ENCODE assay signal across 14 cellular contexts in the genomic region with DNA sequence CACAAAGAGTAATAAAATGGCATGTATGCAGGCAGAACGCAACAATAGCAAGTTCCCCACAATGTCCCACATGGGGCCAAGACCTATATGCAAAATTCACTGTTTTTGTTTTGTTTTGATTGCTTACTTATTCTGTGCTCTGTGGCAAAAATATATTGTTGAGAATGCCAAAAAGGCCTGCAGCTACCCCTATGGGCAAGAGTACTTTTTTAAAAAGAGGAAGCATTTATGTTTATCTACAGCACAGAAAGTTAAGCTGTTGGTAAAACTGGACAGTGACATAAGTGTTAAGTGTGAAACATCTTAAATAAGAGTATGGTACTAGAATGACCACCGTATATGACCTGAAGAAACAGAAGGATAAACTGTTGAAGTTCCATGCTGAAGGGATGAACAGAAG.
DNase-seq lines count a peak whose midpoint lies in the region; ATAC-seq and TF ChIP-seq lines count a peak whose summit lies in the region.
"Had no signal": no experiment of that assay in that cellular context is flagged by ENCODE, and none has a peak within 500 bp of the region (broad histone marks: within the 10 kb centered on the region; RNA-seq: fewer than 3 reads in every experiment).

No MANE protein-coding gene starts in this region.

- peaks cover 12% of the 10 kb centered on the region for H3K4me1 Mint-ChIP-seq in endodermal cell

- no peak overlapping the region for H2AFZ ChIP-seq in OCI-LY3 (ENCODE audit: low read depth, low read length)

- no peak for TF ChIP-seq POLR2A in erythroblast (IDR thresholded peaks at IDR 0.05; ENCODE audit: low read length)

- H4K20me1 ChIP-seq in OCI-LY3 (ENCODE audit: insufficient read depth, low read length), result no peaks in the 10 kb centered on the region

- H3K4me1 ChIP-seq in OCI-LY3 (ENCODE audit: low read length) (no peaks in the 10 kb centered on the region), endodermal cell (ENCODE audit: control insufficient read depth, insufficient read depth, low read length) (no peaks in the 10 kb centered on the region)
- H3K4me1 ChIP-seq: SJCRH30 had no signal

- H3K36me3 ChIP-seq in OCI-LY3 (replicated peaks; ENCODE audit: low read depth, low read length), result no peaks in the 10 kb centered on the region
- no peaks in the 10 kb centered on the region for H3K36me3 ChIP-seq in endodermal cell (ENCODE audit: control insufficient read depth, insufficient read depth, low read length)
- H3K36me3 ChIP-seq: MG63, SJCRH30 had no signal

- H3K27ac ChIP-seq in OCI-LY3 (ENCODE audit: low read length), result no peak overlapping the region
- H3K27ac ChIP-seq in endodermal cell (ENCODE audit: low read depth, low read length), result no peak overlapping the region
- H3K27ac ChIP-seq: SJCRH30 had no signal

- TF ChIP-seq CTCF in OCI-LY3 (IDR thresholded peaks at IDR 0.05; ENCODE audit: low read depth, low read length) (peak; percentile 12; the same call in 1 of the 2 replicates), endodermal cell (conservative IDR thresholded peaks at IDR 0.05) (no peak)

- no peak overlapping the region for H3K27ac Mint-ChIP-seq in endodermal cell

- 93 to 100% methylated on average over 2 of the region's 2 CpGs for WGBS in endodermal cell (ENCODE audit: insufficient coverage in 1 of 2, insufficient read length in 1 of 2), 2 experiments

- H3K9me3 ChIP-seq in OCI-LY3 (ENCODE audit: insufficient read depth, low read length) (no peaks in the 10 kb centered on the region), endodermal cell (ENCODE audit: control insufficient read depth, low read length) (peaks cover 29% of the 10 kb centered on the region)
- H3K9me3 ChIP-seq: SJCRH30 had no signal

- peaks cover 5% of the 10 kb centered on the region for H3K9me3 Mint-ChIP-seq in endodermal cell

- H3K27me3 Mint-ChIP-seq in endodermal cell (ENCODE audit: insufficient read depth), result no peaks in the 10 kb centered on the region

- H3K79me2 ChIP-seq in OCI-LY3 (ENCODE audit: low read length), result no peaks in the 10 kb centered on the region

- no peak overlapping the region for H3K4me2 ChIP-seq in OCI-LY3 (ENCODE audit: low read length)

- H3K9ac ChIP-seq in OCI-LY3 (ENCODE audit: low read length) (no peak overlapping the region), endodermal cell (ENCODE audit: extremely low read depth, low read length, poor library complexity, severe bottlenecking) (no peak overlapping the region)

- H3K4me3 Mint-ChIP-seq in endodermal cell, result no peak overlapping the region

- H3K27me3 ChIP-seq in OCI-LY3 (ENCODE audit: low read depth, low read length) (no peaks in the 10 kb centered on the region), endodermal cell (ENCODE audit: control insufficient read depth, insufficient read depth, low read length, poor library complexity, severe bottlenecking) (no peaks in the 10 kb centered on the region)
- H3K27me3 ChIP-seq: MG63, SJCRH30 had no signal

- H3K4me3 ChIP-seq in OCI-LY3 (ENCODE audit: low read length) (no peak overlapping the region), endodermal cell (ENCODE audit: low read length) (peak overlapping the region; percentile 36)
- H3K4me3 ChIP-seq: MG63, SJCRH30 had no signal

- no peaks in the 10 kb centered on the region for H3K36me3 Mint-ChIP-seq in endodermal cell (ENCODE audit: low read depth)

- peak; percentile 71 for ATAC-seq in GM19351 (IDR thresholded peaks at IDR 0.05; ENCODE audit: unreplicated experiment)

- DNase-seq in CD1c-positive myeloid dendritic cell (ENCODE audit: extremely low spot score) (peak; percentile 5), endodermal cell (no peak), T1000 (lab: John Stamatoyannopoulos, UW) (no peak), erythroblast (lab: John Stamatoyannopoulos, UW) (no peak), RPMI8226 (no peak)
- DNase-seq: DMS79; IMR-90; MG63; NCI-H1105 treated with DMSO at 0.1 percent for 48 hours; NCI-H1694 treated with DMSO at 0.1 percent for 48 hours; NK-92 treated with Interleukin-12 subunit alpha and Interleukin-12 subunit beta, amount 100 ng/mL, for 24 hours; SJCRH30 had no signal
